In genomic region chr17:41492771-41493170, GRCh38 we compare ENCODE assay signal across 1 cellular context.
TF ChIP-seq lines count a peak whose summit lies in the region.

No MANE protein-coding gene starts in this region.

TF ChIP-seq in K562, 482 proteins besides CTCF, POLR2A, EP300 and RAD21:
- TF ChIP-seq NFIX (CRISPR knock-in tag; IDR thresholded peaks at IDR 0.05; ENCODE audit: low read depth) = peak; percentile 39; the same call in 1 of the 2 replicates
- TF ChIP-seq CSDE1 (IDR thresholded peaks at IDR 0.05) = no peak
- TF ChIP-seq NFIC (IDR thresholded peaks at IDR 0.05) = peak; percentile 96
